14 cellular contexts compared by ENCODE assay signal in the genomic region with DNA sequence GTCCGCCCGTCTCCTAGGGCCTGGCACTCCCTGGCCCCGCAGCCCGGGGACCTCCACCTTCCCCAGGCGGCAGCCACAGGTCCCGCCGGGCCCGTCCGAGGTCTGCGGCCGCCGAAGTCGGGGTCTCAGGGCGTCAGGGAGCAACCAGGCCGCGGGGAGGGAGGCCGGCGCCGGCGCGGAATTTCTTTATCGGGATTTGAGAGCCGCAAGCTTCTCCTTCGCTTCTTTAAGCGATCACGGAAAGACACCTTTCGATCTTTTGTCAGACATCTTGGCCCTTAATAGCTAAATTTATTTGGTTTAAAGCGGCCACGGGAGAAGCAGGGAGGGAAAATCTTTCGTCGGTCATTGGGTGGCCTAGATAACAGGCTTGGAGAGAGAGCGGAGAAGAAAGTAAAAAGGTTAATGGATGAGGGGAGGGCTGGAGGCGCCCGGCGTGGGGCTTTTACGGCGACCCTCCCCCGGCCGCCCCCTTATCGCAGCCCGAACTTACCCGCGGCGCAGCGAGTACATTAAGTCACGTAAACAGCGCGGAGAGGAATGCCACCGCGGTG. TPM values are rescaled to one million over a fixed set of nuclear protein-coding genes. Genes with fewer than 3 reads are reported as not detected.
DNase-seq lines count a peak whose midpoint lies in the region; ATAC-seq and TF ChIP-seq lines count a peak whose summit lies in the region.
"Had no signal": no experiment of that assay in that cellular context is flagged by ENCODE, and none has a peak within 500 bp of the region (broad histone marks: within the 10 kb centered on the region; RNA-seq: fewer than 3 reads in every experiment).

No MANE protein-coding gene starts in this region.

- H3K27ac ChIP-seq in SK-N-SH (ENCODE audit: low read depth in 2 of 2, low read length in 1 of 2): no peak overlapping the region
- no peak overlapping the region for H3K27ac ChIP-seq in colonic mucosa
- H3K27ac ChIP-seq in mesenchymal stem cell (ENCODE audit: low read length, poor library complexity, severe bottlenecking): no peak overlapping the region
- no peak overlapping the region for H3K27ac ChIP-seq in MM.1S (ENCODE audit: low read length)
- H3K27ac ChIP-seq: 22Rv1, brain microvascular endothelial cell, foreskin keratinocyte, SJCRH30 had no signal

- intact Hi-C loops in colonic mucosa (cut with DNase I): loop anchor here (5.0 to 10.0 kb wide), 3 partner anchors 60 to 168 kb away; no protein-coding TSS in a partner anchor

- H2BK15ac ChIP-seq in mesenchymal stem cell (ENCODE audit: low read depth, poor library complexity, severe bottlenecking): no peak overlapping the region

- H4K20me1 ChIP-seq in SK-N-SH (ENCODE audit: insufficient read depth) (peaks cover 11% of the 10 kb centered on the region; the same call in 1 of the 2 replicates), MM.1S (ENCODE audit: insufficient read depth, low read length) (no peaks in the 10 kb centered on the region)

- H2AFZ ChIP-seq in SK-N-SH (ENCODE audit: low read depth) (no peak overlapping the region), mesenchymal stem cell (ENCODE audit: low read depth, low read length) (no peak overlapping the region), MM.1S (ENCODE audit: low read length) (no peak overlapping the region)

- 23% methylated on average over 42 of the region's 50 CpGs for WGBS in SK-N-SH (ENCODE audit: low lambda C conversion rate)
- 3% methylated on average over 47 of the region's 50 CpGs for WGBS in mesenchymal stem cell

- no peak overlapping the region for H2BK5ac ChIP-seq in mesenchymal stem cell (ENCODE audit: low read depth, low read length, poor library complexity, severe bottlenecking)

- peak overlapping the region; percentile 44 for H3K4me3 Mint-ChIP-seq in stimulated activated effector memory CD8-positive, alpha-beta T cell treated with anti-CD3 and anti-CD28 coated beads, Interleukin-12 subunit alpha, Interleukin-12 subunit beta, amount 100 ng/mL, for 72 hours

- H3K27me3 ChIP-seq in SK-N-SH (ENCODE audit: insufficient read depth) (peaks cover 94% of the 10 kb centered on the region), colonic mucosa (peaks cover 22% of the 10 kb centered on the region), mesenchymal stem cell (ENCODE audit: control insufficient read depth in 1 of 2, insufficient read depth in 1 of 2, low read length in 2 of 2) (peaks cover 74 to 80% of the 10 kb centered on the region in 2 experiments), MM.1S (replicated peaks; ENCODE audit: insufficient read depth, low read length) (no peaks in the 10 kb centered on the region)
- H3K27me3 ChIP-seq: SJCRH30 had no signal

- no peak for TF ChIP-seq CTCF in SK-N-SH (IDR thresholded peaks at IDR 0.05)
- TF ChIP-seq CTCF in colonic mucosa (IDR thresholded peaks at IDR 0.05): no peak
- no peak for TF ChIP-seq CTCF in MM.1S (IDR thresholded peaks at IDR 0.05; ENCODE audit: low read length)

- H3K4me1 Mint-ChIP-seq in stimulated activated effector memory CD8-positive, alpha-beta T cell treated with anti-CD3 and anti-CD28 coated beads, Interleukin-12 subunit alpha, Interleukin-12 subunit beta, amount 100 ng/mL, for 72 hours: peaks cover 30% of the 10 kb centered on the region

- H3K14ac ChIP-seq in mesenchymal stem cell (ENCODE audit: low read length in 2 of 2): no peak overlapping the region

- peaks cover 0 to 1% of the 10 kb centered on the region in 2 experiments; a peak in 1 of 4 replicates for H3K4me1 ChIP-seq in SK-N-SH (ENCODE audit: control insufficient read depth in 1 of 2, insufficient read depth in 2 of 2, low read depth in 1 of 2, low read length in 1 of 2)
- H3K4me1 ChIP-seq in colonic mucosa: no peaks in the 10 kb centered on the region
- H3K4me1 ChIP-seq in mesenchymal stem cell (ENCODE audit: control insufficient read depth, insufficient read depth, low read depth, low read length): peaks cover 36% of the 10 kb centered on the region
- no peaks in the 10 kb centered on the region for H3K4me1 ChIP-seq in MM.1S (ENCODE audit: low read length)
- H3K4me1 ChIP-seq: foreskin keratinocyte, SJCRH30 had no signal

- H3K9me3 ChIP-seq in SK-N-SH (no peaks in the 10 kb centered on the region), colonic mucosa (no peaks in the 10 kb centered on the region), mesenchymal stem cell (ENCODE audit: control insufficient read depth, low read length) (no peaks in the 10 kb centered on the region), MM.1S (replicated peaks; ENCODE audit: insufficient read depth, low read length) (no peaks in the 10 kb centered on the region)
- H3K9me3 ChIP-seq: SJCRH30 had no signal

- H3K23ac ChIP-seq in mesenchymal stem cell (ENCODE audit: low read length in 2 of 2): peak overlapping the region in 1 of 2 experiments; percentile 47

- no peak overlapping the region for H2AK5ac ChIP-seq in mesenchymal stem cell (ENCODE audit: low read length, severe bottlenecking)

- no peaks in the 10 kb centered on the region for H3K79me1 ChIP-seq in mesenchymal stem cell (replicated peaks; ENCODE audit: low read length, poor library complexity, severe bottlenecking)

- TF ChIP-seq EP300 in SK-N-SH (IDR thresholded peaks at IDR 0.05; ENCODE audit: borderline replicate concordance in 1 of 2, low read depth in 1 of 2, low read length in 1 of 2): no peak

- TF ChIP-seq RAD21 in SK-N-SH (IDR thresholded peaks at IDR 0.05; ENCODE audit: low read length): no peak

- no peak overlapping the region for H3K27ac Mint-ChIP-seq in stimulated activated effector memory CD8-positive, alpha-beta T cell treated with anti-CD3 and anti-CD28 coated beads, Interleukin-12 subunit alpha, Interleukin-12 subunit beta, amount 100 ng/mL, for 72 hours

- H3K4me2 ChIP-seq in SK-N-SH (no peak overlapping the region), mesenchymal stem cell (ENCODE audit: low read length, poor library complexity, severe bottlenecking) (peak overlapping the region; percentile 41), MM.1S (ENCODE audit: low read depth, low read length) (no peak overlapping the region)

- H3K4me3 ChIP-seq in SK-N-SH (ENCODE audit: low read depth in 2 of 2, low read length in 1 of 2) (no peak overlapping the region), colonic mucosa (peak overlapping the region; percentile 33), mesenchymal stem cell (ENCODE audit: insufficient read depth in 1 of 2, low read depth in 1 of 2, low read length in 2 of 2) (no peak overlapping the region), MM.1S (ENCODE audit: low read length) (no peak overlapping the region)
- H3K4me3 ChIP-seq: SJCRH30 had no signal

- no peak overlapping the region for H3K9ac ChIP-seq in SK-N-SH
- peak overlapping the region; percentile 76 to 77 for H3K9ac ChIP-seq in colonic mucosa (ENCODE audit: low read depth in 2 of 2, low read length in 2 of 2)
- no peak overlapping the region for H3K9ac ChIP-seq in mesenchymal stem cell (ENCODE audit: low read length)
- H3K9ac ChIP-seq in MM.1S (ENCODE audit: low read length): no peak overlapping the region

- no peak overlapping the region for H2BK120ac ChIP-seq in mesenchymal stem cell (ENCODE audit: low read depth, low read length)

- no peaks in the 10 kb centered on the region for H3K9me2 ChIP-seq in SK-N-SH
- H3K9me2 ChIP-seq in MM.1S (replicated peaks; ENCODE audit: insufficient read depth, low read length): no peaks in the 10 kb centered on the region

- H3K4ac ChIP-seq in mesenchymal stem cell (ENCODE audit: low read depth in 1 of 2, low read length in 2 of 2): no peak overlapping the region

- no peaks in the 10 kb centered on the region for H3K9me3 Mint-ChIP-seq in stimulated activated effector memory CD8-positive, alpha-beta T cell treated with anti-CD3 and anti-CD28 coated beads, Interleukin-12 subunit alpha, Interleukin-12 subunit beta, amount 100 ng/mL, for 72 hours

- CTCF ChIA-PET in SK-N-SH (lab: Yijun Ruan, JAX): no interaction called here

- no peak overlapping the region for H2BK12ac ChIP-seq in mesenchymal stem cell (ENCODE audit: low read length in 2 of 2)

- DNase-seq in SK-N-SH (peak; percentile 33), colonic mucosa (no peak), mesenchymal stem cell (no peak), MM.1S (no peak), NCI-H1417 (lab: John Stamatoyannopoulos, UW) (no peak)
- no peak for DNase-seq in stimulated activated effector memory CD8-positive, alpha-beta T cell treated with anti-CD3 and anti-CD28 coated beads, Interleukin-12 subunit alpha, Interleukin-12 subunit beta, amount 100 ng/mL, for 72 hours (ENCODE audit: low spot score in 2 of 2)
- DNase-seq: activated CD4-positive, alpha-beta T cell treated with anti-CD3 and anti-CD28 coated beads, Interleukin-2, amount 50 U/mL, for 1 hour; brain microvascular endothelial cell; DMS 273 treated with DMSO at 0.1 percent for 48 hours; foreskin keratinocyte; SJCRH30 had no signal

- no peak overlapping the region for H4K91ac ChIP-seq in mesenchymal stem cell (ENCODE audit: low read length)

- no peak overlapping the region for H3K18ac ChIP-seq in mesenchymal stem cell (ENCODE audit: low read depth in 1 of 2, low read length in 2 of 2)

- no peaks in the 10 kb centered on the region for H3K36me3 Mint-ChIP-seq in stimulated activated effector memory CD8-positive, alpha-beta T cell treated with anti-CD3 and anti-CD28 coated beads, Interleukin-12 subunit alpha, Interleukin-12 subunit beta, amount 100 ng/mL, for 72 hours

- H3F3A ChIP-seq in SK-N-SH (replicated peaks; ENCODE audit: insufficient read depth): no peaks in the 10 kb centered on the region
- H3F3A ChIP-seq in MM.1S (ENCODE audit: insufficient read depth, low read length): no peaks in the 10 kb centered on the region

- H3K79me2 ChIP-seq in SK-N-SH (ENCODE audit: insufficient read depth) (no peaks in the 10 kb centered on the region), MM.1S (ENCODE audit: low read length) (no peaks in the 10 kb centered on the region)

- H3K36me3 ChIP-seq in SK-N-SH (replicated peaks in 1 of 2; ENCODE audit: control insufficient read depth in 1 of 2, insufficient read depth in 2 of 2, low read length in 1 of 2): no peaks in the 10 kb centered on the region
- H3K36me3 ChIP-seq in colonic mucosa: no peaks in the 10 kb centered on the region
- H3K36me3 ChIP-seq in mesenchymal stem cell (ENCODE audit: control insufficient read depth in 1 of 2, insufficient read depth in 2 of 2, low read depth in 1 of 2, low read length in 2 of 2): no peaks in the 10 kb centered on the region
- H3K36me3 ChIP-seq in MM.1S (replicated peaks; ENCODE audit: insufficient read depth, low read length): no peaks in the 10 kb centered on the region
- H3K36me3 ChIP-seq: brain microvascular endothelial cell, SJCRH30 had no signal

- ATAC-seq in SK-N-SH treated with all-trans-retinoic acid at 6 μM for 48 hours: no peak
- no peak for ATAC-seq in stimulated activated effector memory CD8-positive, alpha-beta T cell treated with anti-CD3 and anti-CD28 coated beads, Interleukin-12 subunit alpha, Interleukin-12 subunit beta, amount 100 ng/mL, for 72 hours
- ATAC-seq in HG03196 (IDR thresholded peaks at IDR 0.05; ENCODE audit: unreplicated experiment): no peak
- ATAC-seq: foreskin keratinocyte had no signal

- no peak overlapping the region for H4K8ac ChIP-seq in mesenchymal stem cell (ENCODE audit: low read length)

- POLR2A ChIA-PET in SK-N-SH (lab: Yijun Ruan, JAX): no interaction called here

RNA-seq across cellular contexts. Expression of gene GATA6, which starts 4.3 kb away (rescaled TPM):
- polyA plus RNA-seq in SK-N-SH (2012; rRNA removed): not detected in 2 replicates
- polyA plus RNA-seq in SK-N-SH (2012; cell fraction: cytosol; rRNA removed): not detected in 2 replicates
- polyA plus RNA-seq in SK-N-SH (2012; cell fraction: nucleus; rRNA removed): not detected in 2 replicates
- total RNA-seq in colonic mucosa: 10 to 100 TPM; 52.7 to 61.3 TPM
- 3.4 TPM for polyA plus RNA-seq in mesenchymal stem cell (2013, experiment 1 of 2)
- polyA plus RNA-seq in mesenchymal stem cell (2013, experiment 2 of 2): 3.4 TPM

Comparison
In these comparisons a context has a peak if more than half of its experiments do, and no peak if none do; other contexts are left out.
1. H3K9ac ChIP-seq: peak in colonic mucosa (2 of 2); none in SK-N-SH (single experiment), mesenchymal stem cell (single experiment) and MM.1S (single experiment).